ENCODE assay signal across 8 cellular contexts in the genomic region with DNA sequence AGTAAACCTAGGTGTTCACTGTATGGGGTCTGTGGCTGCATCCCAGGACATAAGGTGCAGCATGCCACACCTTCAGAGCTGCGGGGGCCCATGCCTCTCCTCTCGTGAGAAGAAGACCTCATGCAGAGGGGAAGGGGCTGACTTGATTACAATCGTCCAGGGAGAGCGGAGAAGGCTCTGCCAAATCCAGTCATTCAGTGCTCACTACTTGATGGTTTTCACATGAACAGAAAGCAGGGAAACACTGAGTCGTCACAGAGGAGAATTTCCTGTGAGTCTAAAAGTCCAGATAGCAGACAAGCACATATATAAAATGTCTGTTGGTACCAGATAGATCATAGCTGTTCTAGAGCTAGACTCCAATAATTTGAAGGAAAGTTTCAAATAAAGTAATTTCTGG. TPM values are rescaled to one million over a fixed set of nuclear protein-coding genes. Genes with fewer than 3 reads are reported as not detected.
DNase-seq lines count a peak whose midpoint lies in the region; ATAC-seq and TF ChIP-seq lines count a peak whose summit lies in the region.
"Not testable (repeated sequence)": the region's sequence is repeated elsewhere in the genome, so short reads cannot be mapped to it uniquely, and the experiment has no call there.

No MANE protein-coding gene starts in this region.

- peaks cover 16% of the 10 kb centered on the region for H3K36me3 ChIP-seq in neutrophil

- H3K4me1 Mint-ChIP-seq in activated CD4-positive, alpha-beta T cell treated with anti-CD3 and anti-CD28 coated beads, Interleukin-2, amount 10 ng/mL, durations not matched to agents 24 days and 14 days: not testable (repeated sequence)
- H3K4me1 Mint-ChIP-seq in stimulated activated naive CD8-positive, alpha-beta T cell treated with anti-CD3 and anti-CD28 coated beads, Interleukin-15, amount 100 ng/mL, for 72 hours: peaks cover 26% of the 10 kb centered on the region

- H3K36me3 Mint-ChIP-seq in activated CD4-positive, alpha-beta T cell treated with anti-CD3 and anti-CD28 coated beads, Interleukin-2, amount 10 ng/mL, durations not matched to agents 24 days and 14 days (ENCODE audit: low read depth): not testable (repeated sequence)

- DNase-seq in AG09309 (ENCODE audit: low read depth): peak; percentile 46
- DNase-seq in LHCN-M2 (ENCODE audit: low read depth): peak; percentile 63
- DNase-seq in activated CD4-positive, alpha-beta T cell treated with anti-CD3 and anti-CD28 coated beads, Interleukin-2, amount 10 ng/mL, durations not matched to agents 24 days and 14 days; stimulated activated naive CD8-positive, alpha-beta T cell treated with anti-CD3 and anti-CD28 coated beads, Interleukin-15, amount 100 ng/mL, for 72 hours: not testable (repeated sequence)
- DNase-seq in astrocyte of the hippocampus (ENCODE audit: low read depth, low spot score): peak; percentile 70
- DNase-seq in epithelial cell of esophagus (ENCODE audit: low read depth): peak; percentile 71
- DNase-seq in glomerular endothelial cell (ENCODE audit: extremely low read depth, low read depth, low spot score): peak; percentile 20

- not testable (repeated sequence) for TF ChIP-seq CTCF in AG09309 (IDR thresholded peaks at IDR 0.05; ENCODE audit: control insufficient read depth, insufficient read depth, low read depth, low read length, missing control alignments); epithelial cell of esophagus (IDR thresholded peaks at IDR 0.05; ENCODE audit: insufficient read depth, low read depth, low read length, missing control alignments); neutrophil (IDR thresholded peaks at IDR 0.05)

- H3K4me3 ChIP-seq in AG09309 (ENCODE audit: control insufficient read depth, low read depth, low read length); epithelial cell of esophagus (ENCODE audit: low read length); neutrophil (ENCODE audit: low read depth in 1 of 2, low read length in 1 of 2): not testable (repeated sequence)

- H3K27ac ChIP-seq in neutrophil: peak overlapping the region; percentile 12

- H3K27ac Mint-ChIP-seq in activated CD4-positive, alpha-beta T cell treated with anti-CD3 and anti-CD28 coated beads, Interleukin-2, amount 10 ng/mL, durations not matched to agents 24 days and 14 days: peak overlapping the region; percentile 40
- H3K27ac Mint-ChIP-seq in stimulated activated naive CD8-positive, alpha-beta T cell treated with anti-CD3 and anti-CD28 coated beads, Interleukin-15, amount 100 ng/mL, for 72 hours: not testable (repeated sequence)

- not testable (repeated sequence) for H3K27me3 ChIP-seq in neutrophil

- H3K9me3 ChIP-seq in neutrophil: not testable (repeated sequence)

- intact Hi-C loops in activated CD4-positive, alpha-beta T cell treated with anti-CD3 and anti-CD28 coated beads, Interleukin-2, amount 10 ng/mL, durations not matched to agents 24 days and 14 days (cut with micrococcal nuclease): not testable (repeated sequence)

- H3K9me3 Mint-ChIP-seq in activated CD4-positive, alpha-beta T cell treated with anti-CD3 and anti-CD28 coated beads, Interleukin-2, amount 10 ng/mL, durations not matched to agents 24 days and 14 days; stimulated activated naive CD8-positive, alpha-beta T cell treated with anti-CD3 and anti-CD28 coated beads, Interleukin-15, amount 100 ng/mL, for 72 hours: not testable (repeated sequence)

- H3K27me3 Mint-ChIP-seq in activated CD4-positive, alpha-beta T cell treated with anti-CD3 and anti-CD28 coated beads, Interleukin-2, amount 10 ng/mL, durations not matched to agents 24 days and 14 days; stimulated activated naive CD8-positive, alpha-beta T cell treated with anti-CD3 and anti-CD28 coated beads, Interleukin-15, amount 100 ng/mL, for 72 hours: not testable (repeated sequence)

- ATAC-seq in stimulated activated naive CD8-positive, alpha-beta T cell treated with anti-CD3 and anti-CD28 coated beads, Interleukin-15, amount 100 ng/mL, for 72 hours: peak; percentile 69

- H3K4me3 Mint-ChIP-seq in activated CD4-positive, alpha-beta T cell treated with anti-CD3 and anti-CD28 coated beads, Interleukin-2, amount 10 ng/mL, durations not matched to agents 24 days and 14 days: not testable (repeated sequence)
- peak overlapping the region in 1 of 2 donors; percentile 41 for H3K4me3 Mint-ChIP-seq in stimulated activated naive CD8-positive, alpha-beta T cell treated with anti-CD3 and anti-CD28 coated beads, Interleukin-15, amount 100 ng/mL, for 72 hours

- peaks cover 35 to 63% of the 10 kb centered on the region in 2 experiments for H3K4me1 ChIP-seq in neutrophil (ENCODE audit: control insufficient read depth in 1 of 2, insufficient read depth in 1 of 2, low read depth in 1 of 2, low read length in 1 of 2)

RNA-seq across cellular contexts. Expression of a gene that starts 52.0 kb away (rescaled TPM):
- total RNA-seq in LHCN-M2 (2014; rRNA removed): 2.4 and 3.7 TPM in 2 replicates
- polyA plus RNA-seq in LHCN-M2 (2012): 2.7 TPM
- 8.6 and 10.1 TPM in 2 replicates for total RNA-seq in activated CD4-positive, alpha-beta T cell treated with anti-CD3 and anti-CD28 coated beads, Interleukin-2, amount 10 ng/mL, durations not matched to agents 24 days and 14 days
- 122 and 126 TPM in 2 replicates for total RNA-seq in glomerular endothelial cell

Comparison
In these comparisons a context has a peak if more than half of its experiments do, and no peak if none do; other contexts are left out.
1. RNA of a gene that starts 52.0 kb away (total RNA-seq): 122 to 126 TPM in glomerular endothelial cell; 8.6 to 10.1 TPM in activated CD4-positive, alpha-beta T cell treated with anti-CD3 and anti-CD28 coated beads, Interleukin-2, amount 10 ng/mL, durations not matched to agents 24 days and 14 days and 2.4 to 3.7 TPM in LHCN-M2; every median in the first group is over 10 times any median in the second.